12 cellular contexts compared by ENCODE assay signal in the genomic region with DNA sequence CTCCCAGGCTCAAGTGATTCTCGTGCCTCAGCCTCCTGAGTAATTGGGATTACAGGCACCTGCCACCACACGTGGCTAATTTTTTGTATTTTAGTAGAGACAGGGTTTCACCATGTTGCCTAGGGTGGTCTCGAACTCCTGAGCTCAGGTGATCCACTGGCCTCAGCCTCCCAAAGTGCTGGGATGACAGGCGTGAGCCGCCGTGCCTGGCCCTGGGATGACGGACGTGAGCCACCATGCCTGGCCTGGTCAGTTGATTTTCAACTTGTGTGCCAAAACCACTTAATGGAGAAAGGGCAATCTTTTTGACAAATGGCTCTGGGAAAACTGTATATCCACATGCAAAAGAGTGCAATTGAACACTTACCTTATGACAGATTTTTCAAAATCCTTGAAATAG. TPM values are rescaled to one million over a fixed set of nuclear protein-coding genes. Genes with fewer than 3 reads are reported as not detected.
"Had no signal": no experiment of that assay in that cellular context is flagged by ENCODE, and none has a peak within 500 bp of the region (broad histone marks: within the 10 kb centered on the region; RNA-seq: fewer than 3 reads in every experiment).

No MANE protein-coding gene starts in this region.

RNA-seq across cellular contexts. Expression of a gene that starts 7.0 kb away (rescaled TPM):
- total RNA-seq: activated CD4-positive, alpha-beta memory T cell treated with anti-CD3 and anti-CD28 coated beads, Interleukin-2, amount 10 ng/mL, durations not matched to agents 7 days and 5 days; activated CD4-positive, alpha-beta T cell treated with anti-CD3 and anti-CD28 coated beads for 36 hours; activated CD4-positive, alpha-beta T cell treated with anti-CD3 and anti-CD28 coated beads, Interleukin-2, amount 10 ng/mL, durations not matched to agents 7 days and 5 days; activated CD8-positive, alpha-beta memory T cell treated with anti-CD3 and anti-CD28 coated beads, Interleukin-2, amount 10 ng/mL, durations not matched to agents 7 days and 5 days; activated CD8-positive, alpha-beta T cell treated with anti-CD3 and anti-CD28 coated beads, Interleukin-2, amount 10 ng/mL, durations not matched to agents 7 days and 5 days; activated naive CD8-positive, alpha-beta T cell treated with anti-CD3 and anti-CD28 coated beads, Interleukin-2, amount 10 ng/mL, durations not matched to agents 7 days and 5 days; activated T-helper 2 cell treated with anti-CD3 and anti-CD28 coated beads, Interferon-gamma antibody, Interleukin-2, Interleukin-4, amounts not matched to agents 10 μg/mL and 5 μg/mL and 100 μg/mL, durations not matched to agents 14 hours and 24 hours and 36 hours; bronchial epithelial cell; cardiac muscle cell; T-helper 1 cell treated with Interleukin-12 subunit alpha and Interleukin-12 subunit beta and Interleukin-4 antibody, amounts not matched to agents 30 ng/mL and 1 ng/mL, for 36 hours; T-helper 17 cell; T-helper 2 cell treated with Interferon-gamma antibody and Interleukin-4, amounts not matched to agents 100 ng/mL and 5 ng/mL, for 36 hours had no signal
- polyA plus RNA-seq: cardiac muscle cell had no signal

RNA-seq across cellular contexts. Expression of a gene that starts 58.1 kb away (rescaled TPM):
- total RNA-seq: activated CD4-positive, alpha-beta memory T cell treated with anti-CD3 and anti-CD28 coated beads, Interleukin-2, amount 10 ng/mL, durations not matched to agents 7 days and 5 days; activated CD4-positive, alpha-beta T cell treated with anti-CD3 and anti-CD28 coated beads for 36 hours; activated CD4-positive, alpha-beta T cell treated with anti-CD3 and anti-CD28 coated beads, Interleukin-2, amount 10 ng/mL, durations not matched to agents 7 days and 5 days; activated CD8-positive, alpha-beta memory T cell treated with anti-CD3 and anti-CD28 coated beads, Interleukin-2, amount 10 ng/mL, durations not matched to agents 7 days and 5 days; activated CD8-positive, alpha-beta T cell treated with anti-CD3 and anti-CD28 coated beads, Interleukin-2, amount 10 ng/mL, durations not matched to agents 7 days and 5 days; activated naive CD8-positive, alpha-beta T cell treated with anti-CD3 and anti-CD28 coated beads, Interleukin-2, amount 10 ng/mL, durations not matched to agents 7 days and 5 days; activated T-helper 2 cell treated with anti-CD3 and anti-CD28 coated beads, Interferon-gamma antibody, Interleukin-2, Interleukin-4, amounts not matched to agents 10 μg/mL and 5 μg/mL and 100 μg/mL, durations not matched to agents 14 hours and 24 hours and 36 hours; cardiac muscle cell; T-helper 1 cell treated with Interleukin-12 subunit alpha and Interleukin-12 subunit beta and Interleukin-4 antibody, amounts not matched to agents 30 ng/mL and 1 ng/mL, for 36 hours; T-helper 17 cell; T-helper 2 cell treated with Interferon-gamma antibody and Interleukin-4, amounts not matched to agents 100 ng/mL and 5 ng/mL, for 36 hours had no signal
- polyA plus RNA-seq: cardiac muscle cell had no signal
